8 cellular contexts compared by ENCODE assay signal in the genomic region with DNA sequence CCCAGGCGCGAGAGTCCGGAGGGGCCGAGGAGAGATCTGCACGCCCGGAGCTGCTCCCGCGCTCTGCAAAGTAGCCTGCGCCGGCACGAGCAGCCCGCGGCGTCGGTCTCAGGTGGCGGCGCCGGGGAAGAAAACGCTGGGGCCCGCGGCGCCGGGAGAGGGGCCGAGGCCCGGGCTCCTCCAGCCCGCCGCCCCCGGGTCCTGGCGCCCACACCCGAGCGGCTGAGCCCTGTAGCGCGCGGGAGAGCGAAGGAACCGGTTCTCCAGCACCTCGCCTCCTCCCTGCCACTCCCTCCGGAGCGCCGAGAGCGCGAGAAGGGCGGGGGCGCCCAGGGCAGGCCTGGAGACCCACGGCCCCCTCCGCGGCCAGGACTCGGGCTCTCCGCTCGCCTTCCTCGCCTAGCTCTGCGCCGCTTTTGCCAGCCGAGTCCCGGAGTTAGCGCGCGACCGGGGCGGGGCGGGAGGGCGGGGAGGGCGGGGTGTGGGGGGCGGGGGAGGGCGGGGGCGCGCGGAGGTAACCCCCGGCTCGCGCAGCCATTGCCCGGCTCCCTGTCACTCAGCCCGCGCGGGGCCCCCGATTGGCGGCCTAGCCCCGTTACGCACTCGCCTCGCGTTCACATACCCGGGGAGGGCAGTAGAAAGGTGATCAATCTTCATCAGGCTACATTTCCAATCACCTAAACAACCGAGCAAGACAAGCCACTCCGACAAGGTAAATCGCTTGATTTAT. TPM values are rescaled to one million over a fixed set of nuclear protein-coding genes. Genes with fewer than 3 reads are reported as not detected.
A peak's percentile ranks its signal among the peaks of the same experiment; 100 is the strongest.
DNase-seq lines count a peak whose midpoint lies in the region; ATAC-seq, FAIRE-seq and TF ChIP-seq lines count a peak whose summit lies in the region.

OTX1 (plus strand) TSS at position 645 of the 730 bp plus-strand sequence. CDS start 2,161 bp downstream, outside the sequence.

- H3K9me3 ChIP-seq in left lung, result no peaks in the 10 kb centered on the region

- H3K27ac ChIP-seq in left lung, result no peak within 1 kb of the TSS

- POLR2A ChIA-PET in AG04449 (lab: Yijun Ruan, JAX), result no interaction called here

- CTCF ChIA-PET in AG04449 (lab: Yijun Ruan, JAX), result no interaction called here

- DNase-seq in AG04449 (ENCODE audit: low read depth, low spot score) (no peak), NCI-H1105 treated with DMSO at 0.1 percent for 48 hours (lab: John Stamatoyannopoulos, UW) (peak; percentile 85), SK-N-DZ (ENCODE audit: low spot score) (peak; percentile 61), bronchial epithelial cell (ENCODE audit: low read depth) (peak; percentile 69), left lung (peak in 1 of 2 donors; percentile 88)
- DNase-seq in stimulated activated CD8-positive, alpha-beta memory T cell treated with anti-CD3 and anti-CD28 coated beads, Interleukin-4, amount 100 ng/mL, for 24 hours (ENCODE audit: low read depth), result peak; percentile 50

- peak; percentile 22 for TF ChIP-seq POLR2A in GM18505 (IDR thresholded peaks at IDR 0.05; ENCODE audit: borderline replicate concordance, extremely low read depth, insufficient read depth, insufficient read length)

- TF ChIP-seq CTCF in AG04449 (IDR thresholded peaks at IDR 0.05; ENCODE audit: insufficient read depth, low read length, missing control alignments) (no peak), bronchial epithelial cell (IDR thresholded peaks at IDR 0.05; ENCODE audit: insufficient read depth, low read length, severe bottlenecking) (no peak), left lung (IDR thresholded peaks at IDR 0.05) (no peak)

- peaks cover 2% of the 10 kb centered on the region for H3K36me3 ChIP-seq in bronchial epithelial cell (ENCODE audit: control insufficient read depth, insufficient read depth, low read length)
- H3K36me3 ChIP-seq in left lung, result peaks cover 0 to 10% of the 10 kb centered on the region in 2 donors

- H3K4me1 ChIP-seq in left lung, result peaks cover 27 to 77% of the 10 kb centered on the region in 2 donors

- H3K4me3 ChIP-seq in AG04449 (ENCODE audit: low read depth, low read length) (peak within 1 kb of the TSS; percentile 50), bronchial epithelial cell (ENCODE audit: low read depth, low read length) (peak within 1 kb of the TSS; percentile 68), left lung (peak within 1 kb of the TSS; percentile 37 to 47)

- ATAC-seq in GM18505 (IDR thresholded peaks at IDR 0.05; ENCODE audit: unreplicated experiment), result peak; percentile 63
- peak; percentile 85 for ATAC-seq in HG02852 (IDR thresholded peaks at IDR 0.05; ENCODE audit: unreplicated experiment)
- peak; percentile 88 for ATAC-seq in left lung

- intact Hi-C loops in left lung (cut with DNase I), result no loop called here

- no peak for FAIRE-seq in bronchial epithelial cell (lab: Jason Lieb, UNC)

- H3K27me3 ChIP-seq in bronchial epithelial cell (ENCODE audit: control insufficient read depth, insufficient read depth, low read length), result no peaks in the 10 kb centered on the region
- peaks cover 94 to 100% of the 10 kb centered on the region in 2 donors for H3K27me3 ChIP-seq in left lung

RNA-seq across cellular contexts. Expression of gene OTX1, which starts in this region (rescaled TPM):
- 0.07 TPM in 1 of 2 replicates, not detected in the other for polyA plus RNA-seq in SK-N-DZ (2014; cell fraction: cytosol; rRNA removed)
- 0.82 and 1.5 TPM in 2 replicates for polyA plus RNA-seq in SK-N-DZ (2014; cell fraction: nucleus; rRNA removed)
- total RNA-seq in bronchial epithelial cell (0.79 and 1.5 TPM in 2 replicates), left lung (under 1 TPM; 0.12 to 0.55 TPM)

Comparison
In these comparisons a context has a peak if more than half of its experiments do, and no peak if none do; other contexts are left out.
1. Peak in ATAC-seq and H3K4me3 ChIP-seq in left lung; RNA of the gene not detected or under 1 TPM.